1 cellular context compared by ENCODE assay signal in genomic region chr6:15259766-15260098, GRCh38.
TF ChIP-seq lines count a peak whose summit lies in the region.

No MANE protein-coding gene starts in this region.

TF ChIP-seq in WTC11, 78 proteins besides CTCF, POLR2A, EP300 and RAD21 (continued from another document):
- TF ChIP-seq ARID4B (CRISPR knock-in tag; IDR thresholded peaks at IDR 0.05; ENCODE audit: borderline replicate concordance) (no peak), GRHL2 (CRISPR knock-in tag; IDR thresholded peaks at IDR 0.05; ENCODE audit: insufficient replicate concordance, severe bottlenecking) (no peak)
TF ChIP-seq in WTC11: peak in this region for 0.
